1 cellular context compared by ENCODE assay signal in genomic region chr3:186108941-186109865, GRCh38.
TF ChIP-seq lines count a peak whose summit lies in the region.

TSS of gene ETV5 (minus strand) at chr3:186109089. CDS start at chr3:186105868, 3,221 bp downstream.

TF ChIP-seq in GM12878, 131 proteins besides CTCF, POLR2A, EP300 and RAD21 (continued from another document and continues in another):
- no peak for TF ChIP-seq STAT3 (IDR thresholded peaks at IDR 0.05; ENCODE audit: low read depth, low read length)
- TF ChIP-seq NFYA (IDR thresholded peaks at IDR 0.05; ENCODE audit: borderline replicate concordance, low read depth, low read length) = no peak; the same call in 1 of the 2 replicates
- TF ChIP-seq SIN3A (IDR thresholded peaks at IDR 0.05; ENCODE audit: low read depth, low read length) = no peak
- TF ChIP-seq, protein P1, sequence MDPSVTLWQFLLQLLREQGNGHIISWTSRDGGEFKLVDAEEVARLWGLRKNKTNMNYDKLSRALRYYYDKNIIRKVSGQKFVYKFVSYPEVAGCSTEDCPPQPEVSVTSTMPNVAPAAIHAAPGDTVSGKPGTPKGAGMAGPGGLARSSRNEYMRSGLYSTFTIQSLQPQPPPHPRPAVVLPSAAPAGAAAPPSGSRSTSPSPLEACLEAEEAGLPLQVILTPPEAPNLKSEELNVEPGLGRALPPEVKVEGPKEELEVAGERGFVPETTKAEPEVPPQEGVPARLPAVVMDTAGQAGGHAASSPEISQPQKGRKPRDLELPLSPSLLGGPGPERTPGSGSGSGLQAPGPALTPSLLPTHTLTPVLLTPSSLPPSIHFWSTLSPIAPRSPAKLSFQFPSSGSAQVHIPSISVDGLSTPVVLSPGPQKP (IDR thresholded peaks at IDR 0.05; ENCODE audit: low read depth, low read length) = no peak
- no peak for TF ChIP-seq NRF1 (conservative IDR thresholded peaks at IDR 0.05; ENCODE audit: low read depth, low read length)
- TF ChIP-seq PRDM15 (CRISPR knock-in tag; IDR thresholded peaks at IDR 0.05) = no peak
- TF ChIP-seq SRF (IDR thresholded peaks at IDR 0.05; ENCODE audit: low read depth in 2 of 2, low read length in 2 of 2) = no peak
- TF ChIP-seq ZNF592 (IDR thresholded peaks at IDR 0.05) = no peak
- peak; percentile 93; the same call in 1 of the 3 replicates for TF ChIP-seq POU2F2 (IDR thresholded peaks at IDR 0.05; ENCODE audit: borderline replicate concordance, low read depth, low read length)
- no peak for TF ChIP-seq SIX5 (IDR thresholded peaks at IDR 0.05; ENCODE audit: low read depth, low read length, severe bottlenecking)
- no peak for TF ChIP-seq BCLAF1 (IDR thresholded peaks at IDR 0.05)
- TF ChIP-seq FOXM1 (IDR thresholded peaks at IDR 0.05; ENCODE audit: low read depth, low read length) = no peak; the same call in 1 of the 2 replicates
- no peak for TF ChIP-seq YBX1 (IDR thresholded peaks at IDR 0.05)
- TF ChIP-seq SMAD1 (IDR thresholded peaks at IDR 0.05; ENCODE audit: low read depth, partially characterized antibody) = no peak
- TF ChIP-seq, protein P2, sequence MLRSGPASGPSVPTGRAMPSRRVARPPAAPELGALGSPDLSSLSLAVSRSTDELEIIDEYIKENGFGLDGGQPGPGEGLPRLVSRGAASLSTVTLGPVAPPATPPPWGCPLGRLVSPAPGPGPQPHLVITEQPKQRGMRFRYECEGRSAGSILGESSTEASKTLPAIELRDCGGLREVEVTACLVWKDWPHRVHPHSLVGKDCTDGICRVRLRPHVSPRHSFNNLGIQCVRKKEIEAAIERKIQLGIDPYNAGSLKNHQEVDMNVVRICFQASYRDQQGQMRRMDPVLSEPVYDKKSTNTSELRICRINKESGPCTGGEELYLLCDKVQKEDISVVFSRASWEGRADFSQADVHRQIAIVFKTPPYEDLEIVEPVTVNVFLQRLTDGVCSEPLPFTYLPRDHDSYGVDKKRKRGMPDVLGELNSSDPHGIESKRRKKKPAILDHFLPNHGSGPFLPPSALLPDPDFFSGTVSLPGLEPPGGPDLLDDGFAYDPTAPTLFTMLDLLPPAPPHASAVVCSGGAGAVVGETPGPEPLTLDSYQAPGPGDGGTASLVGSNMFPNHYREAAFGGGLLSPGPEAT (IDR thresholded peaks at IDR 0.05; ENCODE audit: low read depth) = 0 out of 2 replicates have a peak, but pooled peaks have one; percentile 56
- TF ChIP-seq ATF3 (IDR thresholded peaks at IDR 0.05; ENCODE audit: borderline replicate concordance, extremely low read depth, low read depth, low read length) = no peak
- no peak for TF ChIP-seq HDGF (IDR thresholded peaks at IDR 0.05)
- TF ChIP-seq FOXK2 (IDR thresholded peaks at IDR 0.05) = peak; percentile 94
- peak; percentile 32; the same call in 1 of the 2 replicates for TF ChIP-seq BACH1 (IDR thresholded peaks at IDR 0.05; ENCODE audit: borderline replicate concordance)
- TF ChIP-seq EZH2 (IDR thresholded peaks at IDR 0.05; ENCODE audit: borderline replicate concordance, control insufficient read depth, low read depth, low read length) = no peak
- TF ChIP-seq RBBP5 (conservative IDR thresholded peaks at IDR 0.05) = no peak
- no peak for TF ChIP-seq ZBTB4 (CRISPR knock-in tag; IDR thresholded peaks at IDR 0.05)
- no peak for TF ChIP-seq REST (IDR thresholded peaks at IDR 0.05; ENCODE audit: low read depth, low read length)
- TF ChIP-seq IKZF2 (IDR thresholded peaks at IDR 0.05) = 0 out of 4 replicates have a peak, but pooled peaks of 1 of the 2 experiments have one; percentile 28
- no peak for TF ChIP-seq NFXL1 (IDR thresholded peaks at IDR 0.05; ENCODE audit: borderline replicate concordance)
- no peak for TF ChIP-seq RAD51 (IDR thresholded peaks at IDR 0.05)
- no peak for TF ChIP-seq ZNF217 (IDR thresholded peaks at IDR 0.05)
- no peak for TF ChIP-seq E4F1 (IDR thresholded peaks at IDR 0.05; ENCODE audit: borderline replicate concordance, partially characterized antibody)
- no peak for TF ChIP-seq MXI1 (IDR thresholded peaks at IDR 0.05; ENCODE audit: low read depth, low read length)
- no peak for TF ChIP-seq MTA2 (IDR thresholded peaks at IDR 0.05; ENCODE audit: low read depth)
- no peak for TF ChIP-seq PAX5 (IDR thresholded peaks at IDR 0.05; ENCODE audit: borderline replicate concordance, low read depth, low read length)
- no peak for TF ChIP-seq WRNIP1 (IDR thresholded peaks at IDR 0.05; ENCODE audit: borderline replicate concordance, low read depth, low read length)
